13 cellular contexts compared by ENCODE assay signal in the genomic region with DNA sequence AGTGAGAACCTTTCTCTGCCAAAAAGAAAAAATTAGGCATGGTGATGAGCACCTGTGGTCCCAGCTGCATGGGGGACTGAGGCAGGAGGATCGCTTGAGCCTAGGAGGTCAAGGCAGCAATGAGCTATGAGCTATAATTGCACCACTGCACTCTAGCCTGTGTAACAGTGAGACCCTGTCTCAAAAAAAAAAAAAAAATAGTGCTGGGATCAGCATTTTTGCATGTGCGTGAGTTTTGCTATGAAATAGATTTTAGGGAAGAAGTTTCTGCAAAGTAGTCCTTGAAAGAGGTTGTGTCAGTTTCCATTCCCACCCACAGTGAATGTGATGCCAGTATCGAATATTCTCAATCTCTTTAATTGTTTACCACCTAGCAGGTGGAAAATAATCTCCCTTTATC. TPM values are rescaled to one million over a fixed set of nuclear protein-coding genes. Genes with fewer than 3 reads are reported as not detected.
DNase-seq lines count a peak whose midpoint lies in the region; ATAC-seq, FAIRE-seq and TF ChIP-seq lines count a peak whose summit lies in the region.
"Had no signal": no experiment of that assay in that cellular context is flagged by ENCODE, and none has a peak within 500 bp of the region (broad histone marks: within the 10 kb centered on the region; RNA-seq: fewer than 3 reads in every experiment).

No MANE protein-coding gene starts in this region.

- CTCF ChIA-PET in GM12878 (lab: Yijun Ruan, JAX): interaction anchor here (1.1 to 7.2 kb wide), 4 partner anchors 10 to 67 kb away, joined by 3 to 39 read pairs (median 4); a partner anchor contains a TSS

- H3K79me2 ChIP-seq in Karpas-422 (ENCODE audit: low read length): no peaks in the 10 kb centered on the region
- H3K79me2 ChIP-seq in GM12878 (ENCODE audit: control insufficient read depth, insufficient read depth, low read length): peaks cover 9% of the 10 kb centered on the region

- H3K27me3 ChIP-seq in Karpas-422 (ENCODE audit: low read length) (no peaks in the 10 kb centered on the region), GM12878 (replicated peaks in 1 of 2; ENCODE audit: control insufficient read depth in 2 of 2, insufficient read depth in 2 of 2, low read length in 1 of 2) (no peaks in the 10 kb centered on the region)
- H3K27me3 ChIP-seq: BLaER1 had no signal

- intact Hi-C loops in GM12878 (cut with micrococcal nuclease; ENCODE audit: unreplicated experiment): loop anchor here (5.0 kb wide), 1 partner anchor 64 kb away; no protein-coding TSS in a partner anchor

- H3K27ac ChIP-seq in Karpas-422 (ENCODE audit: low read length): peak overlapping the region; percentile 95
- H3K27ac ChIP-seq in GM12878 (ENCODE audit: control insufficient read depth, insufficient read depth): peak overlapping the region; percentile 64
- H3K27ac ChIP-seq: BLaER1 had no signal

- H3K9ac ChIP-seq in Karpas-422 (ENCODE audit: low read length): peak overlapping the region; percentile 23; the same call in 1 of the 2 replicates
- H3K9ac ChIP-seq in GM12878 (ENCODE audit: control insufficient read depth, insufficient read depth, low read length): no peak overlapping the region
- H3K9ac ChIP-seq: BLaER1 had no signal

- H4K20me1 ChIP-seq in Karpas-422 (ENCODE audit: insufficient read depth, low read depth, low read length) (no peaks in the 10 kb centered on the region), GM12878 (ENCODE audit: control insufficient read depth, insufficient read depth) (no peaks in the 10 kb centered on the region)
- H4K20me1 ChIP-seq: BLaER1 had no signal

- peak; percentile 31 for DNase-seq in CD1c-positive myeloid dendritic cell (ENCODE audit: extremely low spot score)
- no peak for DNase-seq in Karpas-422
- no peak for DNase-seq in GM12878 (ENCODE audit: low read depth, low spot score)
- DNase-seq in cerebellar cortex (ENCODE audit: low spot score): no peak
- no peak for DNase-seq in DMS79 treated with DMSO at 0.1 percent for 48 hours (lab: John Stamatoyannopoulos, UW)
- DNase-seq: CD4-positive, CD25-positive, alpha-beta regulatory T cell; DMS53; H9; KBM-7 had no signal

- no peaks in the 10 kb centered on the region for H3K36me3 ChIP-seq in Karpas-422 (ENCODE audit: insufficient read depth, low read length)
- H3K36me3 ChIP-seq in GM12878 (ENCODE audit: control insufficient read depth in 2 of 2, insufficient read depth in 2 of 2, low read length in 1 of 2): no peaks in the 10 kb centered on the region
- H3K36me3 ChIP-seq: BLaER1 had no signal

- BruUV-seq in GM12878 (replicated peaks; lab: Mats Ljungman, UMichigan): no TSS peak

- TF ChIP-seq POLR2A in GM12878 (IDR thresholded peaks at IDR 0.05; ENCODE audit: low read depth, low read length): no peak

- in situ Hi-C loops in GM12878 (cut with MboI): loop anchor here (25.0 kb wide), 1 partner anchor 1179 kb away; no protein-coding TSS in a partner anchor

- H3K9me3 ChIP-seq in Karpas-422 (ENCODE audit: low read length) (no peaks in the 10 kb centered on the region), GM12878 (replicated peaks; ENCODE audit: control insufficient read depth, insufficient read depth, low read length) (no peaks in the 10 kb centered on the region)
- H3K9me3 ChIP-seq: BLaER1 had no signal

- H3K4me3 ChIP-seq in Karpas-422 (ENCODE audit: low read length): peak overlapping the region; percentile 18; the same call in 1 of the 2 replicates
- no peak overlapping the region for H3K4me3 ChIP-seq in GM12878
- H3K4me3 ChIP-seq: BLaER1, GM23338 had no signal

- POLR2A ChIA-PET in GM12878 (lab: Charles Lee): interaction anchor here (0.9 to 6.4 kb wide), 4 partner anchors 9 to 63 kb away, joined by 3 to 92 read pairs (median 6); a partner anchor contains a TSS

- 96% methylated on average over 3 of the region's 3 CpGs for WGBS in GM12878 (ENCODE audit: insufficient coverage, insufficient replicate concordance, low lambda C conversion rate, missing lambda C conversion rate)

- H3K4me1 ChIP-seq in Karpas-422 (ENCODE audit: low read length): peaks cover 59% of the 10 kb centered on the region
- H3K4me1 ChIP-seq in GM12878 (ENCODE audit: control insufficient read depth, insufficient read depth, low read length): peaks cover 76% of the 10 kb centered on the region

- SMC1A ChIA-PET in GM12878 (lab: Charles Lee; ENCODE audit: uncharacterized antibody, unreplicated experiment): interaction anchor here (0.9 to 8.8 kb wide), 8 partner anchors 8 to 66 kb away, joined by 3 to 161 read pairs (median 8); a partner anchor contains a TSS

- TF ChIP-seq EP300 in GM12878 (IDR thresholded peaks at IDR 0.05; ENCODE audit: borderline replicate concordance in 1 of 2, control insufficient read depth in 1 of 2, low read depth in 2 of 2, low read length in 2 of 2): no peak

- H2AFZ ChIP-seq in Karpas-422 (ENCODE audit: low read length): peak overlapping the region; percentile 18
- H2AFZ ChIP-seq in GM12878 (ENCODE audit: control insufficient read depth, low read depth, low read length): no peak overlapping the region
- H2AFZ ChIP-seq: GM23338 had no signal

- ATAC-seq in GM12878 (no peak), GM19455 (IDR thresholded peaks at IDR 0.05; ENCODE audit: unreplicated experiment) (no peak)
- ATAC-seq: GM23338 had no signal

- RAD21 ChIA-PET in GM12878 (lab: Charles Lee; ENCODE audit: unreplicated experiment): interaction anchor here (0.8 to 5.8 kb wide), 9 partner anchors 8 to 136 kb away, joined by 3 to 76 read pairs (median 6); a partner anchor contains a TSS

- no peaks in the 10 kb centered on the region for H3K9me2 ChIP-seq in Karpas-422 (replicated peaks; ENCODE audit: insufficient read depth, low read length)

- TF ChIP-seq RAD21 in GM12878 (IDR thresholded peaks at IDR 0.05; ENCODE audit: insufficient read depth, low read depth, low read length): no peak

- TF ChIP-seq CTCF in GM12878 (IDR thresholded peaks at IDR 0.05 in 2 of 3, conservative IDR thresholded peaks at IDR 0.05 in 1 of 3; ENCODE audit: control insufficient read depth in 2 of 3, extremely low read depth in 1 of 3, insufficient read depth in 1 of 3, low read depth in 3 of 3, low read length in 3 of 3): no peak

- FAIRE-seq in GM12878 (lab: Jason Lieb, UNC): no peak
- FAIRE-seq: GM12891 had no signal

- peak overlapping the region; percentile 55 for H3K4me2 ChIP-seq in Karpas-422 (ENCODE audit: low read depth, low read length, poor library complexity, severe bottlenecking)
- no peak overlapping the region for H3K4me2 ChIP-seq in GM12878 (ENCODE audit: control insufficient read depth, insufficient read depth)
- H3K4me2 ChIP-seq: BLaER1, GM23338 had no signal

TF ChIP-seq in GM12878, 131 proteins besides CTCF, POLR2A, EP300 and RAD21 (continues in another document):
- TF ChIP-seq, protein P1, sequence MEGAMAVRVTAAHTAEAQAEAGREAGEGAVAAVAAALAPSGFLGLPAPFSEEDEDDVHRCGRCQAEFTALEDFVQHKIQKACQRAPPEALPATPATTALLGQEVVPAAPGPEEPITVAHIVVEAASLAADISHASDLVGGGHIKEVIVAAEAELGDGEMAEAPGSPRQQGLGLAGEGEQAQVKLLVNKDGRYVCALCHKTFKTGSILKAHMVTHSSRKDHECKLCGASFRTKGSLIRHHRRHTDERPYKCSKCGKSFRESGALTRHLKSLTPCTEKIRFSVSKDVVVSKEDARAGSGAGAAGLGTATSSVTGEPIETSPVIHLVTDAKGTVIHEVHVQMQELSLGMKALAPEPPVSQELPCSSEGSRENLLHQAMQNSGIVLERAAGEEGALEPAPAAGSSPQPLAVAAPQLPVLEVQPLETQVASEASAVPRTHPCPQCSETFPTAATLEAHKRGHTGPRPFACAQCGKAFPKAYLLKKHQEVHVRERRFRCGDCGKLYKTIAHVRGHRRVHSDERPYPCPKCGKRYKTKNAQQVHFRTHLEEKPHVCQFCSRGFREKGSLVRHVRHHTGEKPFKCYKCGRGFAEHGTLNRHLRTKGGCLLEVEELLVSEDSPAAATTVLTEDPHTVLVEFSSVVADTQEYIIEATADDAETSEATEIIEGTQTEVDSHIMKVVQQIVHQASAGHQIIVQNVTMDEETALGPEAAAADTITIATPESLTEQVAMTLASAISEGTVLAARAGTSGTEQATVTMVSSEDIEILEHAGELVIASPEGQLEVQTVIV (IDR thresholded peaks at IDR 0.05; ENCODE audit: borderline replicate concordance, partially characterized antibody): no peak
- TF ChIP-seq KLF5 (IDR thresholded peaks at IDR 0.05; ENCODE audit: partially characterized antibody) (no peak), KDM1A (IDR thresholded peaks at IDR 0.05; ENCODE audit: borderline replicate concordance) (no peak), MXI1 (IDR thresholded peaks at IDR 0.05; ENCODE audit: low read depth, low read length) (no peak), NR2C2 (IDR thresholded peaks at IDR 0.05; ENCODE audit: borderline replicate concordance, control insufficient read depth, insufficient read length, low read depth) (no peak), EZH2 (IDR thresholded peaks at IDR 0.05; ENCODE audit: borderline replicate concordance, control insufficient read depth, low read depth, low read length) (no peak), STAT3 (IDR thresholded peaks at IDR 0.05; ENCODE audit: low read depth, low read length) (no peak), IKZF2 (IDR thresholded peaks at IDR 0.05) (no peak)
- TF ChIP-seq, protein P2, sequence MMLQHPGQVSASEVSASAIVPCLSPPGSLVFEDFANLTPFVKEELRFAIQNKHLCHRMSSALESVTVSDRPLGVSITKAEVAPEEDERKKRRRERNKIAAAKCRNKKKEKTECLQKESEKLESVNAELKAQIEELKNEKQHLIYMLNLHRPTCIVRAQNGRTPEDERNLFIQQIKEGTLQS (IDR thresholded peaks at IDR 0.05; ENCODE audit: borderline replicate concordance, extremely low read depth, low read depth, low read length): no peak

RNA-seq across cellular contexts. Expression of a gene that starts 26.3 kb away (rescaled TPM):
- total RNA-seq in Karpas-422 (2014; rRNA removed; shearing (Covaris generic); ENCODE audit: low replicate concordance): 34.2 and 35.2 TPM in 2 replicates
- total RNA-seq in GM12878 (2013; cell fraction: nucleolus; rRNA removed): 627 and 659 TPM in 2 replicates
- 47.7 and 55.1 TPM in 2 replicates for total RNA-seq in GM12878 (2014; rRNA removed)
- total RNA-seq in GM12878 (2014; rRNA removed; fragmentation: Illumina TruSeq; extraction: Trizol): 45.4 and 48.3 TPM in 2 replicates
- total RNA-seq in GM12878 (2021): 181 and 199 TPM in 2 replicates
- polyA plus RNA-seq in GM12878 (2011; ENCODE audit: low read depth): 127 TPM
- 71.1 and 75.0 TPM in 2 replicates for polyA plus RNA-seq in GM12878 (2011; rRNA removed)
- polyA plus RNA-seq in GM12878 (2011; cell fraction: cytosol; rRNA removed): 82.6 and 128 TPM in 2 replicates
- polyA plus RNA-seq in GM12878 (2011; cell fraction: nucleus; rRNA removed): 239 and 261 TPM in 2 replicates
- polyA plus RNA-seq in GM12878 (2012): 118 and 141 TPM in 2 replicates
- 150 and 173 TPM in 2 replicates for polyA plus RNA-seq in GM12878 (2014; fragmentation: Illumina TruSeq; extraction: Trizol)
- 10 to 100 TPM; 31.4 to 49.9 TPM for polyA plus RNA-seq in GM12878 (2014; fragmentation: Nextera tagmentation; extraction: Ambion mirVana)
- polyA plus RNA-seq in GM12878 (2014; rRNA removed): 63.7 and 73.8 TPM in 2 replicates
- 100 to 1,000 TPM; 118 to 123 TPM for polyA plus RNA-seq in GM12878 (2016; fragmentation: Nextera tagmentation; extraction: Ambion mirVana)
- polyA minus RNA-seq in GM12878 (2011; rRNA and poly(A)+ RNA removed): 174 and 187 TPM in 2 replicates
- polyA minus RNA-seq in GM12878 (2011; cell fraction: cytosol; rRNA and poly(A)+ RNA removed): 84.1 and 85.0 TPM in 2 replicates
- polyA minus RNA-seq in GM12878 (2011; cell fraction: nucleus; rRNA and poly(A)+ RNA removed): 138 and 190 TPM in 2 replicates
